ENCODE assay signal across 8 cellular contexts in the genomic region with DNA sequence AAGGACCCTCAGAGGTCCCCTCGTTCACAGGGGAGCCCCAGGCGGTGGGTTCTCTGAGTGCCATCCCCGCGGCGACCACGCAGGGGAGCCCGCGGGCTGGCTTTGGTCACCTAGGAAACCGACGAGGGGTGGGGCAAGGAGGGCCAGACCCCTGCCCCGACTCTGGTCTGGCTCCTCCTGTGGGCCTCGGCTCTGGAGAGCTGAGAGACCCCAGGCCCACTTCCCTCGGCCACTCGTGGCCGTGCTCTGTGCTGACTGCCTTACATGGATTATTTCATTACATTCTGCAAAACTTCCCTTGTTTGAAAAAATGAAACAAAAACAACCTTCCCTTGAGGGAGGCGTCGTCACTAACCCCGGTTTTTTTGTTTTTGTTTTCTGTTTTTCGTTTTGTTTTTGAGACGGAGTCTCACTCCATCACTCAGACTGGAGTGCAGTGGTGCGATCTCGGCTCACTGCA. TPM values are rescaled to one million over a fixed set of nuclear protein-coding genes. Genes with fewer than 3 reads are reported as not detected.
DNase-seq lines count a peak whose midpoint lies in the region; ATAC-seq and TF ChIP-seq lines count a peak whose summit lies in the region.

No MANE protein-coding gene starts in this region.

- peaks cover 3% of the 10 kb centered on the region for H3K4me1 Mint-ChIP-seq in progenitor cell of endocrine pancreas (ENCODE audit: low read depth)

- no peak for ATAC-seq in HG03565 (IDR thresholded peaks at IDR 0.05; ENCODE audit: unreplicated experiment)

- H3K9me3 Mint-ChIP-seq in progenitor cell of endocrine pancreas (ENCODE audit: low read depth) = peaks cover 13% of the 10 kb centered on the region

- peak; percentile 60 for DNase-seq in ELR (ENCODE audit: low read depth)
- peak; percentile 96 for DNase-seq in H7
- peak; percentile 14 for DNase-seq in NCI-H460 (ENCODE audit: extremely low read depth, low read depth)
- peak; percentile 61 for DNase-seq in activated T-helper 1 cell treated with Interleukin-2 at 50 U/mL for 16 hours (ENCODE audit: low read depth)
- peak; percentile 36 for DNase-seq in fibroblast of villous mesenchyme (ENCODE audit: low read depth)
- peak; percentile 67 for DNase-seq in progenitor cell of endocrine pancreas (ENCODE audit: low spot score, unreplicated experiment)
- no peak for DNase-seq in globus pallidus (ENCODE audit: low spot score)

- peak overlapping the region; percentile 36 for H3K4me3 Mint-ChIP-seq in progenitor cell of endocrine pancreas (ENCODE audit: low read depth)

- H3K4me3 ChIP-seq in H7 (ENCODE audit: insufficient read depth, low read depth, low read length) (no peak overlapping the region), fibroblast of villous mesenchyme (ENCODE audit: low read depth, low read length) (peak overlapping the region; percentile 56)

- no peaks in the 10 kb centered on the region for H3K36me3 ChIP-seq in H7 (replicated peaks; ENCODE audit: control insufficient read depth, insufficient read depth, low read length)

- H3K36me3 Mint-ChIP-seq in progenitor cell of endocrine pancreas (ENCODE audit: insufficient read depth) = peaks cover 1% of the 10 kb centered on the region

- H3K27ac Mint-ChIP-seq in progenitor cell of endocrine pancreas = no peak overlapping the region

- H3K27me3 ChIP-seq in H7 (ENCODE audit: control insufficient read depth, insufficient read depth, low read length) = no peaks in the 10 kb centered on the region; the same call in 1 of the 2 replicates

- peaks cover 29% of the 10 kb centered on the region for H3K27me3 Mint-ChIP-seq in progenitor cell of endocrine pancreas

- TF ChIP-seq CTCF in fibroblast of villous mesenchyme (IDR thresholded peaks at IDR 0.05; ENCODE audit: insufficient read depth, low read depth, low read length) (peak; percentile 89), progenitor cell of endocrine pancreas (IDR thresholded peaks at IDR 0.05; ENCODE audit: unreplicated experiment) (peak; percentile 87)

RNA-seq across cellular contexts. Expression of a gene that starts 15.2 kb away (rescaled TPM):
- total RNA-seq in H7 (2014; rRNA removed; shearing (Covaris generic)) = not detected in 2 replicates
- total RNA-seq in NCI-H460 (2014; rRNA removed; shearing (Covaris generic)) = not detected in 2 replicates
- not detected in 2 replicates for polyA plus RNA-seq in NCI-H460 (2014; cell fraction: nucleus; rRNA removed)
- total RNA-seq in fibroblast of villous mesenchyme (under 0.01 TPM in 2 replicates), progenitor cell of endocrine pancreas (not detected in 2 replicates)

RNA-seq across cellular contexts. Expression of a gene that starts 23.1 kb away (rescaled TPM):
- total RNA-seq in H7 (2014; rRNA removed; shearing (Covaris generic)) = 9.4 and 9.6 TPM in 2 replicates
- 0.98 and 1.3 TPM in 2 replicates for total RNA-seq in NCI-H460 (2014; rRNA removed; shearing (Covaris generic))
- 0.31 TPM in 1 of 2 replicates, not detected in the other for polyA plus RNA-seq in NCI-H460 (2014; cell fraction: nucleus; rRNA removed)
- total RNA-seq in fibroblast of villous mesenchyme (8.1 and 11.2 TPM in 2 replicates), progenitor cell of endocrine pancreas (1.7 and 1.9 TPM in 2 replicates)

RNA-seq across cellular contexts. Expression of a gene that starts 54.9 kb away (rescaled TPM):
- 0.21 TPM in 1 of 2 replicates, not detected in the other for total RNA-seq in H7 (2014; rRNA removed; shearing (Covaris generic))
- not detected in 2 replicates for total RNA-seq in NCI-H460 (2014; rRNA removed; shearing (Covaris generic))
- polyA plus RNA-seq in NCI-H460 (2014; cell fraction: nucleus; rRNA removed) = not detected in 2 replicates
- total RNA-seq in fibroblast of villous mesenchyme (not detected in 2 replicates), progenitor cell of endocrine pancreas (1.3 and 1.9 TPM in 2 replicates)
